Comparison of ENCODE assay signal across 27 cellular contexts in the genomic region with DNA sequence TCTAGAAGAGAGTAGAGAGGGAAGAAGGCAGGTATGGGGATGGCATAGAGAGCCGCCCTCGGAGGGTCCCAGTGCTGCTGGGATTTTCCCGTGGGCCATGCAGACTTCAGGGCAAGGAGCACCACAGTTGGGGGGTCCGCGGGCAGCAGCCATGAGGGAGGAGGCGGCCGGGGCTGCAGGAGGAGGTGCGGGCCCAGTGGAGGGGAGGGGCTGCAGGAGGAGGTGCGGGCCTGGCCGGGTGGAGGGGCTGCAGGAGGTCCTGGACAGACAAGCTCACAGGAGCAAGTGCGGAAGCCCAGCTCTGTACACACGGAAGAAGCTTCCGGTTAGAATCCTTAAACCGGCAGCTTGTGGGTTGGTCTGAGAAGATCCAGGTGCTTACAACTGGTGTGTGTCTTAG. TPM values are rescaled to one million over a fixed set of nuclear protein-coding genes. Genes with fewer than 3 reads are reported as not detected.
"Had no signal": no experiment of that assay in that cellular context is flagged by ENCODE, and none has a peak within 500 bp of the region (broad histone marks: within the 10 kb centered on the region; RNA-seq: fewer than 3 reads in every experiment).

No MANE protein-coding gene starts in this region.

- H3K9me3 ChIP-seq: SJSA1 had no signal

- ATAC-seq: HepG2, Panc1, PC-3 had no signal

- H3K4me3 ChIP-seq: MG63, SJSA1, SK-N-MC had no signal

- H3K36me3 ChIP-seq: MG63, SJSA1 had no signal

- H3K27ac ChIP-seq: SJSA1, SK-N-MC had no signal

- DNase-seq: IMR-90, Karpas-422, KG1, MG63, NCI-H1092, NCI-H1105 treated with DMSO at 0.1 percent for 48 hours, NCI-H1417 treated with DMSO at 0.1 percent for 48 hours, NCI-H146, NCI-H1694 treated with DMSO at 0.1 percent for 48 hours, NCI-H1930, NCI-H2081, NCI-H2107, NCI-H2227 treated with DMSO at 0.1 percent for 48 hours, NCI-H446, NCI-H510A, NCI-H524 treated with DMSO at 0.1 percent for 48 hours, NCI-H69, NCI-H774, PC-3, Right ventricle myocardium superior, SIG-M5 had no signal

- H3K4me1 ChIP-seq: SJSA1 had no signal

RNA-seq across cellular contexts. Expression of gene CHRNA4, which starts 34.6 kb away (rescaled TPM):
- total RNA-seq: HepG2, HT1080, IMR-90, OCI-LY7, PC-3, SJSA1 had no signal
- polyA plus RNA-seq: HepG2, IMR-90 had no signal
